Comparison of ENCODE assay signal across 13 cellular contexts in the genomic region with DNA sequence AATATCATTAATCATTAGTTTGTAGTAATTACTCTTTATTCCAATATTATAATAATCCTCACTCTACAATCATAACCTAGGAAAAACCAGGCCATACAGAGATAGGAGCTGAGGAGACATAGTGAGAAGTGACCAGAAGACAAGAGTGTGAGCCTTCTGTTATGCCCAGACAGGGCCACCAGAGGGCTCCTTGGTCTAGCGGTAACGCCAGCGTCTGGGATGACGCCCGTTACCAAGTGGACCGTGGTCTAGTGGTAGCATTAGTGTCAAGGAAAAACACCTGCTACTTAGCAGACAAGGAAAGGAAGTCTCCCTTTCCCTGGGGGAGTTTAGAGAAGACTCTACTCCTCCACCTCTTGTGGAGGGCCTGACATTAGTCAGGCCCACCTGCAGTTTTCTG. TPM values are rescaled to one million over a fixed set of nuclear protein-coding genes. Genes with fewer than 3 reads are reported as not detected.
A peak's percentile ranks its signal among the peaks of the same experiment; 100 is the strongest.
DNase-seq lines count a peak whose midpoint lies in the region; ATAC-seq, FAIRE-seq and TF ChIP-seq lines count a peak whose summit lies in the region.
"Not testable (repeated sequence)": the region's sequence is repeated elsewhere in the genome, so short reads cannot be mapped to it uniquely, and the experiment has no call there.
"Had no signal": no experiment of that assay in that cellular context is flagged by ENCODE, and none has a peak within 500 bp of the region (broad histone marks: within the 10 kb centered on the region; RNA-seq: fewer than 3 reads in every experiment).

No MANE protein-coding gene starts in this region.

- not testable (repeated sequence) for H3K27ac Mint-ChIP-seq in GM23338, endodermal cell

- H3K4me1 ChIP-seq in GM23338 (ENCODE audit: insufficient read depth) = peaks cover 15% of the 10 kb centered on the region
- not testable (repeated sequence) for H3K4me1 ChIP-seq in RWPE2 (ENCODE audit: insufficient read depth, poor library complexity, severe bottlenecking); GM12878 (ENCODE audit: control insufficient read depth, insufficient read depth, low read length); endodermal cell (ENCODE audit: control insufficient read depth, insufficient read depth, low read length); mesenchymal stem cell (ENCODE audit: control insufficient read depth, insufficient read depth, low read depth, low read length)

- H3F3A ChIP-seq in GM23338 (replicated peaks; ENCODE audit: low read depth) = not testable (repeated sequence)

- not testable (repeated sequence) for H2BK120ac ChIP-seq in mesenchymal stem cell (ENCODE audit: low read depth, low read length)

- not testable (repeated sequence) for TF ChIP-seq POLR2A in GM12878 (IDR thresholded peaks at IDR 0.05; ENCODE audit: low read depth, low read length)

- RAD21 ChIA-PET in GM12878 (lab: Charles Lee; ENCODE audit: unreplicated experiment) = interaction anchor here (1.4 kb wide), 1 partner anchor 291 kb away, joined by 8 read pairs; no protein-coding TSS in a partner anchor

- H2AFZ ChIP-seq in GM23338; GM12878 (ENCODE audit: control insufficient read depth, low read depth, low read length); mesenchymal stem cell (ENCODE audit: low read depth, low read length): not testable (repeated sequence)

- 36% methylated on average over 6 of the region's 6 CpGs for WGBS in GM12878 (ENCODE audit: insufficient coverage, insufficient replicate concordance, low lambda C conversion rate, missing lambda C conversion rate)
- 86 to 100% methylated on average over 5 to 6 of the region's 6 CpGs for WGBS in endodermal cell (ENCODE audit: insufficient coverage in 1 of 2, insufficient read length in 1 of 2), 2 experiments
- 85% methylated on average over 6 of the region's 6 CpGs for WGBS in mesenchymal stem cell

- not testable (repeated sequence) for H3K9me3 Mint-ChIP-seq in GM23338, endodermal cell

- H4K8ac ChIP-seq in mesenchymal stem cell (ENCODE audit: low read length) = not testable (repeated sequence)

- H3K79me1 ChIP-seq in mesenchymal stem cell (replicated peaks; ENCODE audit: low read length, poor library complexity, severe bottlenecking) = not testable (repeated sequence)

- CTCF ChIA-PET in GM12878 (lab: Yijun Ruan, JAX) = interaction anchor here (1.2 to 2.2 kb wide), 4 partner anchors 206 to 453 kb away, joined by 3 to 9 read pairs (median 4); no protein-coding TSS in a partner anchor

- not testable (repeated sequence) for H3K4me3 Mint-ChIP-seq in GM23338, endodermal cell

- not testable (repeated sequence) for H3K36me3 ChIP-seq in GM23338 (ENCODE audit: insufficient read depth); RWPE2 (ENCODE audit: low read depth); GM12878 (ENCODE audit: control insufficient read depth in 2 of 2, insufficient read depth in 2 of 2, low read length in 1 of 2); endodermal cell (ENCODE audit: control insufficient read depth, insufficient read depth, low read length); mesenchymal stem cell (ENCODE audit: control insufficient read depth in 1 of 2, insufficient read depth in 2 of 2, low read depth in 1 of 2, low read length in 2 of 2)

- ATAC-seq in GM23338 (peak; percentile 49; the same call in 2 of the 3 replicates), GM12878 (0 out of 3 replicates have a peak, but pooled peaks have one; percentile 36)
- not testable (repeated sequence) for ATAC-seq in RWPE2 (ENCODE audit: low read depth)

- not testable (repeated sequence) for H3K4ac ChIP-seq in mesenchymal stem cell (ENCODE audit: low read depth in 1 of 2, low read length in 2 of 2)

- H3K27me3 Mint-ChIP-seq in GM23338 (ENCODE audit: insufficient read depth, low read depth, poor library complexity); endodermal cell (ENCODE audit: insufficient read depth): not testable (repeated sequence)

- intact Hi-C loops in GM12878 (cut with micrococcal nuclease; ENCODE audit: unreplicated experiment) = loop anchor here (5.0 kb wide), 1 partner anchor 291 kb away; no protein-coding TSS in a partner anchor

- H3K4me3 ChIP-seq in GM23338; RWPE2 (ENCODE audit: severe bottlenecking); GM12878; endodermal cell (ENCODE audit: low read length); mesenchymal stem cell (ENCODE audit: insufficient read depth in 1 of 2, low read depth in 1 of 2, low read length in 2 of 2): not testable (repeated sequence)

- H3K36me3 Mint-ChIP-seq in GM23338 (ENCODE audit: low read depth); endodermal cell (ENCODE audit: low read depth): not testable (repeated sequence)

- FAIRE-seq in GM12878 (lab: Jason Lieb, UNC) = not testable (repeated sequence)

- not testable (repeated sequence) for H3K79me2 ChIP-seq in GM23338 (replicated peaks; ENCODE audit: insufficient read depth); GM12878 (ENCODE audit: control insufficient read depth, insufficient read depth, low read length)

- H2BK15ac ChIP-seq in mesenchymal stem cell (ENCODE audit: low read depth, poor library complexity, severe bottlenecking) = not testable (repeated sequence)

- not testable (repeated sequence) for H3K4me1 Mint-ChIP-seq in GM23338, endodermal cell

- not testable (repeated sequence) for H3K9ac ChIP-seq in GM12878 (ENCODE audit: control insufficient read depth, insufficient read depth, low read length); endodermal cell (ENCODE audit: extremely low read depth, low read length, poor library complexity, severe bottlenecking); mesenchymal stem cell (ENCODE audit: low read length)

- not testable (repeated sequence) for H3K18ac ChIP-seq in mesenchymal stem cell (ENCODE audit: low read depth in 1 of 2, low read length in 2 of 2)

- not testable (repeated sequence) for H3K27ac ChIP-seq in 22Rv1; GM23338 (ENCODE audit: low read depth); RWPE2 (ENCODE audit: poor library complexity, severe bottlenecking); GM12878 (ENCODE audit: control insufficient read depth, insufficient read depth); endodermal cell (ENCODE audit: low read depth, low read length); mesenchymal stem cell (ENCODE audit: low read length, poor library complexity, severe bottlenecking)

- TF ChIP-seq EP300 in GM12878 (IDR thresholded peaks at IDR 0.05; ENCODE audit: borderline replicate concordance in 1 of 2, control insufficient read depth in 1 of 2, low read depth in 2 of 2, low read length in 2 of 2) = not testable (repeated sequence)

- SMC1A ChIA-PET in GM12878 (lab: Charles Lee; ENCODE audit: uncharacterized antibody, unreplicated experiment) = interaction anchor here (0.7 kb wide), 1 partner anchor 40 kb away, joined by 3 read pairs; no protein-coding TSS in a partner anchor

- not testable (repeated sequence) for H4K91ac ChIP-seq in mesenchymal stem cell (ENCODE audit: low read length)

- TF ChIP-seq CTCF in 22Rv1 (IDR thresholded peaks at IDR 0.05) (peak; percentile 41), GM23338 (conservative IDR thresholded peaks at IDR 0.05; ENCODE audit: low read depth in 2 of 2) (peak; percentile 44), LNCAP (IDR thresholded peaks at IDR 0.05) (peak; percentile 44), RWPE2 (IDR thresholded peaks at IDR 0.05; ENCODE audit: poor library complexity, severe bottlenecking) (peak; percentile 22), GM12878 (IDR thresholded peaks at IDR 0.05 in 2 of 3, conservative IDR thresholded peaks at IDR 0.05 in 1 of 3; ENCODE audit: control insufficient read depth in 2 of 3, extremely low read depth in 1 of 3, insufficient read depth in 1 of 3, low read depth in 3 of 3, low read length in 3 of 3) (peak in 1 of 3 experiments; percentile 7; a peak in 1 of 6 replicates), endodermal cell (conservative IDR thresholded peaks at IDR 0.05) (peak; percentile 56)

- H3K9me2 ChIP-seq in GM23338 (ENCODE audit: insufficient read depth) = not testable (repeated sequence)

- in situ Hi-C loops in GM12878 (cut with MboI) = not testable (repeated sequence)

- H3K23ac ChIP-seq in mesenchymal stem cell (ENCODE audit: low read length in 2 of 2) = not testable (repeated sequence)

- H3K9me3 ChIP-seq in RWPE2 (ENCODE audit: severe bottlenecking); GM12878 (replicated peaks; ENCODE audit: control insufficient read depth, insufficient read depth, low read length); endodermal cell (ENCODE audit: control insufficient read depth, low read length): not testable (repeated sequence)
- H3K9me3 ChIP-seq in mesenchymal stem cell (ENCODE audit: control insufficient read depth, low read length) = peaks cover 13% of the 10 kb centered on the region

- not testable (repeated sequence) for H3K4me2 ChIP-seq in GM23338; GM12878 (ENCODE audit: control insufficient read depth, insufficient read depth); mesenchymal stem cell (ENCODE audit: low read length, poor library complexity, severe bottlenecking)

- H2BK12ac ChIP-seq in mesenchymal stem cell (ENCODE audit: low read length in 2 of 2) = not testable (repeated sequence)

- H3K14ac ChIP-seq in mesenchymal stem cell (ENCODE audit: low read length in 2 of 2) = not testable (repeated sequence)

- H2AK5ac ChIP-seq in mesenchymal stem cell (ENCODE audit: low read length, severe bottlenecking) = not testable (repeated sequence)

- POLR2A ChIA-PET in GM12878 (lab: Charles Lee) = not testable (repeated sequence)

- H2BK5ac ChIP-seq in mesenchymal stem cell (ENCODE audit: low read depth, low read length, poor library complexity, severe bottlenecking) = not testable (repeated sequence)

- not testable (repeated sequence) for BruUV-seq in GM12878 (replicated peaks; lab: Mats Ljungman, UMichigan)

- TF ChIP-seq RAD21 in GM12878 (IDR thresholded peaks at IDR 0.05; ENCODE audit: insufficient read depth, low read depth, low read length) = not testable (repeated sequence)

- H3K27me3 ChIP-seq in GM23338 (ENCODE audit: insufficient read depth); RWPE2 (ENCODE audit: insufficient read depth, poor library complexity, severe bottlenecking); GM12878 (replicated peaks in 1 of 2; ENCODE audit: control insufficient read depth in 2 of 2, insufficient read depth in 2 of 2, low read length in 1 of 2); endodermal cell (ENCODE audit: control insufficient read depth, insufficient read depth, low read length, poor library complexity, severe bottlenecking); mesenchymal stem cell (ENCODE audit: control insufficient read depth in 1 of 2, insufficient read depth in 1 of 2, low read length in 2 of 2): not testable (repeated sequence)

- H4K20me1 ChIP-seq in GM23338 (replicated peaks; ENCODE audit: insufficient read depth); GM12878 (ENCODE audit: control insufficient read depth, insufficient read depth): not testable (repeated sequence)

- peak; percentile 25 for DNase-seq in ELF-1 (ENCODE audit: low read depth, low spot score)
- peak; percentile 24 for DNase-seq in GM23338 (ENCODE audit: low spot score)
- DNase-seq in RWPE2 (ENCODE audit: low spot score); GM12878 (ENCODE audit: low read depth, low spot score): not testable (repeated sequence)
- DNase-seq in endodermal cell = peak; percentile 59
- DNase-seq in mesenchymal stem cell = peak; percentile 9

RNA-seq across cellular contexts. Expression of gene DIRAS3, which starts 7.6 kb away (rescaled TPM):
- total RNA-seq in GM23338 (2014; rRNA removed; shearing (Covaris generic)) = 0.12 and 0.21 TPM in 2 replicates
- polyA plus RNA-seq in GM23338 (2016; fragmentation: Nextera tagmentation; extraction: Ambion mirVana) (0.40 and 0.54 TPM in 2 replicates), GM12878 (2011; rRNA removed) (not detected in 2 replicates), GM12878 (2014; fragmentation: Illumina TruSeq; extraction: Trizol) (not detected in 2 replicates), GM12878 (2014; fragmentation: Nextera tagmentation; extraction: Ambion mirVana) (not detected), GM12878 (2014; rRNA removed) (not detected in 2 replicates), GM12878 (2016; fragmentation: Nextera tagmentation; extraction: Ambion mirVana) (not detected)
- not detected in 2 replicates for total RNA-seq in GM12878 (2013; cell fraction: nucleolus; rRNA removed)
- total RNA-seq in GM12878 (2014; rRNA removed) (not detected in 2 replicates), GM12878 (2014; rRNA removed; fragmentation: Illumina TruSeq; extraction: Trizol) (not detected in 2 replicates), GM12878 (2021) (not detected in 2 replicates), endodermal cell (under 1 TPM; 0.35 to 0.84 TPM)
- not detected for polyA plus RNA-seq in GM12878 (2011; ENCODE audit: low read depth)
- polyA plus RNA-seq in GM12878 (2011; cell fraction: cytosol; rRNA removed) = not detected in 2 replicates
- polyA plus RNA-seq in GM12878 (2011; cell fraction: nucleus; rRNA removed) = not detected in 2 replicates
- polyA plus RNA-seq in GM12878 (2012) = not detected in 2 replicates
- polyA minus RNA-seq in GM12878 (2011; rRNA and poly(A)+ RNA removed) = not detected in 2 replicates
- polyA minus RNA-seq in GM12878 (2011; cell fraction: cytosol; rRNA and poly(A)+ RNA removed) = not detected in 2 replicates
- not detected in 2 replicates for polyA minus RNA-seq in GM12878 (2011; cell fraction: nucleus; rRNA and poly(A)+ RNA removed)
- 1.3 TPM for polyA plus RNA-seq in endodermal cell (2013, experiment 1 of 2)
- polyA plus RNA-seq in endodermal cell (2013, experiment 2 of 2) = 2.2 TPM
- 0.18 TPM for polyA plus RNA-seq in mesenchymal stem cell (2013, experiment 1 of 2)
- 0.23 TPM for polyA plus RNA-seq in mesenchymal stem cell (2013, experiment 2 of 2)
- total RNA-seq: CD4-positive, alpha-beta T cell; MCF 10A; PC-3; T-helper 1 cell treated with Interleukin-12 subunit alpha and Interleukin-12 subunit beta and Interleukin-4 antibody, amounts not matched to agents 30 ng/mL and 1 ng/mL, for 36 hours had no signal
- polyA plus RNA-seq: IgD-negative memory B cell had no signal
